25 cellular contexts compared by ENCODE assay signal in genomic region chr7:701086-701671, GRCh38.
"Had no signal": no experiment of that assay in that cellular context is flagged by ENCODE, and none has a peak within 500 bp of the region (broad histone marks: within the 10 kb centered on the region; RNA-seq: fewer than 3 reads in every experiment).

No MANE protein-coding gene starts in this region.

- H3K27ac Mint-ChIP-seq: activated CD4-positive, alpha-beta memory T cell treated with anti-CD3 and anti-CD28 coated beads, Interleukin-2, amount 10 ng/mL, durations not matched to agents 7 days and 5 days; activated CD4-positive, alpha-beta T cell treated with anti-CD3 and anti-CD28 coated beads, Interleukin-2, amount 10 ng/mL, durations not matched to agents 7 days and 5 days; activated naive CD8-positive, alpha-beta T cell treated with anti-CD3 and anti-CD28 coated beads, Interleukin-2, amount 10 ng/mL, durations not matched to agents 7 days and 5 days; activated T-cell treated with anti-CD3 and anti-CD28 coated beads, Interleukin-2, amount 50 U/mL, for 24 hours; brain had no signal

- H3K27me3 ChIP-seq: ascending aorta, breast epithelium, cardiac muscle cell, colonic mucosa had no signal

- H3K27me3 Mint-ChIP-seq: activated CD4-positive, alpha-beta memory T cell treated with anti-CD3 and anti-CD28 coated beads, Interleukin-2, amount 10 ng/mL, durations not matched to agents 7 days and 5 days; activated CD4-positive, alpha-beta T cell treated with anti-CD3 and anti-CD28 coated beads, Interleukin-2, amount 10 ng/mL, durations not matched to agents 7 days and 5 days; activated naive CD8-positive, alpha-beta T cell treated with anti-CD3 and anti-CD28 coated beads, Interleukin-2, amount 10 ng/mL, durations not matched to agents 7 days and 5 days; activated T-cell treated with anti-CD3 and anti-CD28 coated beads, Interleukin-2, amount 50 U/mL, for 24 hours; brain had no signal

- H3K36me3 ChIP-seq: ascending aorta, breast epithelium, cardiac muscle cell, colonic mucosa had no signal

- H3K27ac ChIP-seq: ascending aorta, breast epithelium, cardiac muscle cell, colonic mucosa had no signal

- H3K4me3 Mint-ChIP-seq: activated CD4-positive, alpha-beta memory T cell treated with anti-CD3 and anti-CD28 coated beads, Interleukin-2, amount 10 ng/mL, durations not matched to agents 7 days and 5 days; activated CD4-positive, alpha-beta T cell treated with anti-CD3 and anti-CD28 coated beads, Interleukin-2, amount 10 ng/mL, durations not matched to agents 7 days and 5 days; activated naive CD8-positive, alpha-beta T cell treated with anti-CD3 and anti-CD28 coated beads, Interleukin-2, amount 10 ng/mL, durations not matched to agents 7 days and 5 days; activated T-cell treated with anti-CD3 and anti-CD28 coated beads, Interleukin-2, amount 50 U/mL, for 24 hours; activated T-cell treated with anti-CD3 and anti-CD28 coated beads, Interleukin-2, amount 50 U/mL, for 72 hours; brain had no signal

- DNase-seq: activated CD4-positive, alpha-beta memory T cell treated with anti-CD3 and anti-CD28 coated beads, Interleukin-2, amount 10 ng/mL, durations not matched to agents 7 days and 5 days; activated CD4-positive, alpha-beta T cell treated with anti-CD3 and anti-CD28 coated beads for 1 hour; activated CD4-positive, alpha-beta T cell treated with anti-CD3 and anti-CD28 coated beads for 4 hours; activated CD4-positive, alpha-beta T cell treated with anti-CD3 and anti-CD28 coated beads, Interleukin-2, amount 10 ng/mL, durations not matched to agents 7 days and 5 days; activated CD4-positive, alpha-beta T cell treated with anti-CD3 and anti-CD28 coated beads, Interleukin-2, amount 50 U/mL, for 4 hours; activated CD8-positive, alpha-beta memory T cell treated with anti-CD3 and anti-CD28 coated beads, Interleukin-2, amount 50 U/mL, for 48 hours; activated effector memory CD4-positive, alpha-beta T cell treated with Interleukin-2 at 50 U/mL for 16 hours; activated gamma-delta T cell treated with Interleukin-2 at 50 U/mL for 16 hours; activated naive CD4-positive, alpha-beta T cell treated with Interleukin-2 at 50 U/mL for 16 hours; activated naive CD8-positive, alpha-beta T cell treated with anti-CD3 and anti-CD28 coated beads, Interleukin-2, amount 10 ng/mL, durations not matched to agents 7 days and 5 days; activated T-cell treated with anti-CD3 and anti-CD28 coated beads for 4 hours; activated T-cell treated with anti-CD3 and anti-CD28 coated beads, Interleukin-2, amount 50 U/mL, for 72 hours; central memory CD4-positive, alpha-beta T cell; cerebellar nuclear complex; colonic mucosa; effector CD8-positive, alpha-beta T cell; foreskin fibroblast; T-helper 2 cell had no signal

- H3K9me3 ChIP-seq: ascending aorta, colonic mucosa had no signal

- ATAC-seq: activated naive CD4-positive, alpha-beta T cell treated with anti-CD3 and anti-CD28 coated beads, Interleukin-2, amount 50 U/mL, for 72 hours; activated T-cell treated with anti-CD3 and anti-CD28 coated beads, Interleukin-2, amount 50 U/mL, for 72 hours; esophagus mucosa had no signal

- H3K4me3 ChIP-seq: ascending aorta, breast epithelium, cardiac muscle cell, colonic mucosa had no signal

- H3K4me1 ChIP-seq: ascending aorta, breast epithelium had no signal

- H3K4me1 Mint-ChIP-seq: activated CD4-positive, alpha-beta memory T cell treated with anti-CD3 and anti-CD28 coated beads, Interleukin-2, amount 10 ng/mL, durations not matched to agents 7 days and 5 days; activated CD4-positive, alpha-beta T cell treated with anti-CD3 and anti-CD28 coated beads, Interleukin-2, amount 10 ng/mL, durations not matched to agents 7 days and 5 days; brain had no signal
